18 cellular contexts compared by ENCODE assay signal in the genomic region with DNA sequence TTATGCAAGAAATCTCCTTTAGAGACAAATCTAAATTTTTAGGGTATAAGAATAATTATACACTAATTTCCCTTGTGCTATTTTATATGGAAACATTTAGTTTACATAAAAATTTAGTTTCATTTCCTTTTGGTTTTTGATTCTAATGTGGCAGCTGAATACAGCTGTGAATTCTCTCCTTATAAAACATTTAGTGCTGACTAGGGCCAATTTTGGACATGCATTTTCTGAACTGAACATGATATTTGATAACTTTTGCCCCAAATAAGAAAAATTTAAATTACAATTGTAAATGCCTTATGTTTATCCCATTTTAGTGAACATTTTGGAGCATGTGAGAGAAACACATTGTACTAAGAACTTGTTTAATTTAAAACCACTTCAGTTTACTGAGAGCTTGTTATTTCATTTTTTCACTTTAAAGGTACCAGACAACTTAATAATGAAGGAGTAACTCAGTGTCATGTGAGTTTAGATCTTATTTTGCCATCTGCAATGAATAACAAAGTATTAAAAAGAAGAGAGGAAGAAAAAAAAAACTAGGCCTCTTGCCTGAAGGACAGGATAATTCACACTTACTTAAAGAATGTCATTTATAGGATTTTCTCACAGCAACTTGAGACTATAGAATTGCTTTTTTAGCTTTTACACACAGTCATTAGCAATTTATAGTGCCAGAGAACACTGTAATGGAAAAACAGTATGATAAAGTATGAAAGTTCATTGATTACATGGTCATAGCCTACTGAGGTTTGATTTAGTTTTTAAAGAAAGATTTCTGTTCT.
"Had no signal": no experiment of that assay in that cellular context is flagged by ENCODE, and none has a peak within 500 bp of the region (broad histone marks: within the 10 kb centered on the region; RNA-seq: fewer than 3 reads in every experiment).

No MANE protein-coding gene starts in this region.

- H2AFZ ChIP-seq: hepatocyte had no signal

- H3K4me3 ChIP-seq: hepatocyte, lung, spleen, tibial nerve had no signal

- H3K9me3 ChIP-seq: spleen, tibial nerve had no signal

- H3K27me3 Mint-ChIP-seq: naive B cell; stimulated activated memory B cell treated with anti-CD40 and anti-IgM and Interleukin-4, amounts not matched to agents 10 μg/mL and 1 μg/mL and 100 μg/mL, for 72 hours; stimulated activated naive CD8-positive, alpha-beta T cell treated with anti-CD3 and anti-CD28 coated beads, Interleukin-15, Interleukin-2, amounts not matched to agents 100 ng/mL and 50 ng/mL, for 24 hours had no signal

- H3K4me1 ChIP-seq: foreskin keratinocyte, spleen, tibial nerve had no signal

- H3K27me3 ChIP-seq: foreskin keratinocyte, hepatocyte, spleen, tibial nerve had no signal

- H3K36me3 ChIP-seq: spleen, tibial nerve had no signal

- DNase-seq: cerebellar nuclear complex; dermis blood vessel endothelial cell; foreskin keratinocyte; head of caudate nucleus; kidney; left cardiac atrium; left ventricle myocardium superior; naive B cell; right cardiac atrium; spleen; stimulated activated CD4-positive, alpha-beta T cell treated with anti-CD3 and anti-CD28 coated beads, Interleukin-15, amount 100 ng/mL, for 24 hours; stimulated activated CD4-positive, alpha-beta T cell treated with anti-CD3 and anti-CD28 coated beads, Interleukin-1b, Interleukin-23, amount 100 ng/mL, for 48 hours; stimulated activated CD4-positive, alpha-beta T cell treated with anti-CD3 and anti-CD28 coated beads, Interleukin-4, amount 100 ng/mL, for 24 hours had no signal

- H3K27ac Mint-ChIP-seq: naive B cell; stimulated activated memory B cell treated with anti-CD40 and anti-IgM and Interleukin-4, amounts not matched to agents 10 μg/mL and 1 μg/mL and 100 μg/mL, for 72 hours; stimulated activated naive CD8-positive, alpha-beta T cell treated with anti-CD3 and anti-CD28 coated beads, Interleukin-15, Interleukin-2, amounts not matched to agents 100 ng/mL and 50 ng/mL, for 24 hours had no signal

- H3K4me2 ChIP-seq: hepatocyte had no signal

- H3K27ac ChIP-seq: foreskin keratinocyte, spleen, tibial nerve had no signal

- H3K4me1 Mint-ChIP-seq: naive B cell; stimulated activated memory B cell treated with anti-CD40 and anti-IgM and Interleukin-4, amounts not matched to agents 10 μg/mL and 1 μg/mL and 100 μg/mL, for 72 hours had no signal

- H3K9me3 Mint-ChIP-seq: naive B cell; stimulated activated memory B cell treated with anti-CD40 and anti-IgM and Interleukin-4, amounts not matched to agents 10 μg/mL and 1 μg/mL and 100 μg/mL, for 72 hours had no signal

- H3K4me3 Mint-ChIP-seq: naive B cell; stimulated activated memory B cell treated with anti-CD40 and anti-IgM and Interleukin-4, amounts not matched to agents 10 μg/mL and 1 μg/mL and 100 μg/mL, for 72 hours; stimulated activated naive CD8-positive, alpha-beta T cell treated with anti-CD3 and anti-CD28 coated beads, Interleukin-15, Interleukin-2, amounts not matched to agents 100 ng/mL and 50 ng/mL, for 24 hours had no signal

- H3K79me2 ChIP-seq: hepatocyte had no signal

- H3K36me3 Mint-ChIP-seq: naive B cell; stimulated activated memory B cell treated with anti-CD40 and anti-IgM and Interleukin-4, amounts not matched to agents 10 μg/mL and 1 μg/mL and 100 μg/mL, for 72 hours had no signal
